In the genomic region with DNA sequence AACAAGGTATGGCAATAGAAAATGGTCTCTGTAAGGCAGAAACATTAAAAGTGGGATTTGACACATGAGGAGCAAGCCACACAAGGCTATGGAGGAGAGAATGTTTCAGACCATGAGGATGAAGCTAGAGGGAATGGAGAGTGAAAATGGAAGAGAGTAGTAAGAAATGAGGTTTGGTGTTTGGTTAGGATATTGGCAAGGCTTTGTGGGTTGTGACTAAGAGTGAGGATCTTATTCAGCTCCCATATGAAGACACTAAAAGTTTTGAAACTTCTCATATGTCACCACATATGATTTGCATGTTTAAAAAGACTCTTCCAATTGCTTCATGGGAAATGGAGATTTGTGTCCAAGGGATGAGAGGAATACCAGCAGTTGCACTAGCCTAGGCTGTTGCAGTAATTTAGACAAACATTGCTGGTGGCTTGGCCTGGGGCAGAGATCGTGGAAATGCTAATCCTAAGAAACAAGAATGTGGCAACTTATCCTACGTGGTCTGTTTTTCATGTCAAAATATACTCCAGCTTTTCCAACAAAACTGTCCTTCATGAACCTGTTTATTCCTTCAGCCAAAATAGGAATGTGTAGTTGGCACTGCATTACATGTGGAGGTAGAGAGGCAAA, we compare ENCODE assay signal across 27 cellular contexts.
"Had no signal": no experiment of that assay in that cellular context is flagged by ENCODE, and none has a peak within 500 bp of the region (broad histone marks: within the 10 kb centered on the region; RNA-seq: fewer than 3 reads in every experiment).

No MANE protein-coding gene starts in this region.

- H3K27me3 ChIP-seq: neutrophil, pancreas, right lobe of liver, sigmoid colon, stomach, thyroid gland, tibial nerve, upper lobe of right lung, uterus had no signal

- H3K27ac ChIP-seq: neutrophil, pancreas, psoas muscle, right lobe of liver, sigmoid colon, stomach, thoracic aorta, thyroid gland, tibial nerve, upper lobe of right lung, uterus had no signal

- DNase-seq: naive thymus-derived CD8-positive, alpha-beta T cell; nephron progenitor cell; nucleus accumbens; pancreas; psoas muscle; right cardiac atrium; right lobe of liver; sigmoid colon; small intestine; stimulated activated CD4-positive, alpha-beta T cell treated with anti-CD3 and anti-CD28 coated beads, Interleukin-15, amount 100 ng/mL, for 24 hours; stimulated activated CD4-positive, alpha-beta T cell treated with anti-CD3 and anti-CD28 coated beads, Interleukin-2, amount 100 ng/mL, for 24 hours; stimulated activated CD4-positive, alpha-beta T cell treated with anti-CD3 and anti-CD28 coated beads, Interleukin-2, amount 100 ng/mL, for 48 hours; stimulated activated CD4-positive, alpha-beta T cell treated with anti-CD3 and anti-CD28 coated beads, Interleukin-4, amount 100 ng/mL, for 24 hours; stimulated activated naive B cell treated with anti-CD40 and anti-IgM and Interleukin-4, amounts not matched to agents 10 μg/mL and 1 μg/mL and 100 μg/mL, for 72 hours; stimulated activated naive CD4-positive, alpha-beta T cell treated with Interleukin-2 at 50 U/mL for 16 hours; stomach; thyroid gland; upper lobe of right lung; uterus had no signal

- H3K27me3 Mint-ChIP-seq: natural killer cell treated with Interleukin-12 subunit alpha and Interleukin-12 subunit beta and Interleukin-15 and Interleukin-18, amount 100 ng/mL, for 72 hours; stimulated activated naive B cell treated with anti-CD40 and anti-IgM and Interleukin-4, amounts not matched to agents 10 μg/mL and 1 μg/mL and 100 μg/mL, for 72 hours; stimulated activated naive CD8-positive, alpha-beta T cell treated with anti-CD3 and anti-CD28 coated beads, Interleukin-15, Interleukin-2, amounts not matched to agents 100 ng/mL and 50 ng/mL, for 24 hours; type B pancreatic cell had no signal

- ATAC-seq: naive thymus-derived CD8-positive, alpha-beta T cell; natural killer cell treated with Interleukin-12 subunit alpha and Interleukin-12 subunit beta and Interleukin-15 and Interleukin-18, amount 100 ng/mL, for 72 hours; pancreas; psoas muscle; right cardiac atrium; right lobe of liver; stimulated activated effector memory CD8-positive, alpha-beta T cell treated with anti-CD3 and anti-CD28 coated beads, Interleukin-12 subunit alpha, Interleukin-12 subunit beta, amount 100 ng/mL, for 72 hours; stimulated activated naive B cell treated with anti-CD40 and anti-IgM and Interleukin-4, amounts not matched to agents 10 μg/mL and 1 μg/mL and 100 μg/mL, for 72 hours; upper lobe of right lung had no signal

- H3K27ac Mint-ChIP-seq: naive thymus-derived CD8-positive, alpha-beta T cell; natural killer cell treated with Interleukin-12 subunit alpha and Interleukin-12 subunit beta and Interleukin-15 and Interleukin-18, amount 100 ng/mL, for 72 hours; nephron progenitor cell; stimulated activated effector memory CD8-positive, alpha-beta T cell treated with anti-CD3 and anti-CD28 coated beads, Interleukin-12 subunit alpha, Interleukin-12 subunit beta, amount 100 ng/mL, for 72 hours; stimulated activated naive B cell treated with anti-CD40 and anti-IgM and Interleukin-4, amounts not matched to agents 10 μg/mL and 1 μg/mL and 100 μg/mL, for 72 hours; stimulated activated naive CD8-positive, alpha-beta T cell treated with anti-CD3 and anti-CD28 coated beads, Interleukin-15, Interleukin-2, amounts not matched to agents 100 ng/mL and 50 ng/mL, for 24 hours; type B pancreatic cell had no signal

- H3K4me3 Mint-ChIP-seq: naive thymus-derived CD8-positive, alpha-beta T cell; natural killer cell treated with Interleukin-12 subunit alpha and Interleukin-12 subunit beta and Interleukin-15 and Interleukin-18, amount 100 ng/mL, for 72 hours; nephron progenitor cell; neural crest cell; stimulated activated effector memory CD8-positive, alpha-beta T cell treated with anti-CD3 and anti-CD28 coated beads, Interleukin-12 subunit alpha, Interleukin-12 subunit beta, amount 100 ng/mL, for 72 hours; stimulated activated naive B cell treated with anti-CD40 and anti-IgM and Interleukin-4, amounts not matched to agents 10 μg/mL and 1 μg/mL and 100 μg/mL, for 72 hours; stimulated activated naive CD8-positive, alpha-beta T cell treated with anti-CD3 and anti-CD28 coated beads, Interleukin-15, Interleukin-2, amounts not matched to agents 100 ng/mL and 50 ng/mL, for 24 hours; type B pancreatic cell had no signal

- H3K9me3 ChIP-seq: neutrophil, pancreas, psoas muscle, right lobe of liver, sigmoid colon, stomach, thoracic aorta, thyroid gland, tibial nerve, upper lobe of right lung, uterus had no signal

- H3K4me1 Mint-ChIP-seq: naive thymus-derived CD8-positive, alpha-beta T cell; nephron progenitor cell; neural crest cell; stimulated activated effector memory CD8-positive, alpha-beta T cell treated with anti-CD3 and anti-CD28 coated beads, Interleukin-12 subunit alpha, Interleukin-12 subunit beta, amount 100 ng/mL, for 72 hours; stimulated activated naive B cell treated with anti-CD40 and anti-IgM and Interleukin-4, amounts not matched to agents 10 μg/mL and 1 μg/mL and 100 μg/mL, for 72 hours had no signal

- H3K4me1 ChIP-seq: pancreas, psoas muscle, right lobe of liver, sigmoid colon, stomach, thyroid gland, tibial nerve, upper lobe of right lung, uterus had no signal

- H3K4me3 ChIP-seq: pancreas, psoas muscle, right lobe of liver, sigmoid colon, stomach, thoracic aorta, thyroid gland, tibial nerve, upper lobe of right lung, uterus had no signal

- H3K36me3 ChIP-seq: neutrophil, pancreas, right lobe of liver, sigmoid colon, stomach, thoracic aorta, thyroid gland, tibial nerve, upper lobe of right lung, uterus had no signal

- H3K36me3 Mint-ChIP-seq: naive thymus-derived CD8-positive, alpha-beta T cell; natural killer cell treated with Interleukin-12 subunit alpha and Interleukin-12 subunit beta and Interleukin-15 and Interleukin-18, amount 100 ng/mL, for 72 hours; stimulated activated effector memory CD8-positive, alpha-beta T cell treated with anti-CD3 and anti-CD28 coated beads, Interleukin-12 subunit alpha, Interleukin-12 subunit beta, amount 100 ng/mL, for 72 hours; stimulated activated naive B cell treated with anti-CD40 and anti-IgM and Interleukin-4, amounts not matched to agents 10 μg/mL and 1 μg/mL and 100 μg/mL, for 72 hours; type B pancreatic cell had no signal

- H3K9me3 Mint-ChIP-seq: nephron progenitor cell; neural crest cell; stimulated activated naive B cell treated with anti-CD40 and anti-IgM and Interleukin-4, amounts not matched to agents 10 μg/mL and 1 μg/mL and 100 μg/mL, for 72 hours; type B pancreatic cell had no signal
